In the genomic region with DNA sequence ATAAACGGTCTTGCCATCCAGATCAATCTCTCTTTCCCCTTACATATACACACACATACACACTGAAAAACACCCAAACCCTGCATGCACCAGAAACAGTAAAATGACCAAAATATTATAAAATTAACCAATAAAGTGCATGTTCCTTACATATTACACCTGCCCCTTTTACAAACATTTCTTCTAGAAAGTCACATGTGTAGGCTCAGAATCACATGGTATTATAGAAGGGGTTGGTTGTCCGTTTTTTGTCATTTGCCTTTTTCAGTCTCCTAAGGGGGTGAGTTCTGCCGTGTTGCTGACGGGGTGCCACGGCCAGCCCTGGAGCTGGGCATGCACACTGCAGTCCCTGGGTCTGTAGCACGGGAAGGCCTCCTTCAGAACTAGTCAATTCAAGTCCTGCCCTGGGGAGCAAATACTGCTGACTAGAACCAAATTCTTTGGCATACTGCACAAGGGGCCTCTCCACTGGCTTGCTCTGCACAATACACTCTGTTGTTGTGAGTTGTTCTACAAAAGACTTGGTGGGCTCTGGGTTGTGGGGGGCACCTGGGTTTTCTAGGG, we compare ENCODE assay signal across 15 cellular contexts.
"Had no signal": no experiment of that assay in that cellular context is flagged by ENCODE, and none has a peak within 500 bp of the region (broad histone marks: within the 10 kb centered on the region; RNA-seq: fewer than 3 reads in every experiment).

No MANE protein-coding gene starts in this region.

- H3K27ac ChIP-seq: lower lobe of right lung, neural progenitor cell had no signal

- H3K9me3 ChIP-seq: lower lobe of right lung had no signal

- DNase-seq: activated CD4-positive, alpha-beta memory T cell treated with anti-CD3 and anti-CD28 coated beads for 36 hours; activated CD4-positive, alpha-beta T cell treated with anti-CD3 and anti-CD28 coated beads for 1 hour; activated CD8-positive, alpha-beta memory T cell treated with anti-CD3 and anti-CD28 coated beads, Interleukin-2, amount 50 U/mL, for 48 hours; aorta; erythroblast; left cardiac atrium; lower lobe of right lung; stimulated activated CD4-positive, alpha-beta T cell treated with anti-CD3 and anti-CD28 coated beads, Interleukin-12 subunit alpha, Interleukin-12 subunit beta, amount 100 ng/mL, for 4 hours; stimulated activated CD4-positive, alpha-beta T cell treated with anti-CD3 and anti-CD28 coated beads, Interleukin-2, amount 100 ng/mL, for 24 hours; T-helper 1 cell had no signal

- H3K27me3 Mint-ChIP-seq: activated CD4-positive, alpha-beta memory T cell treated with anti-CD3 and anti-CD28 coated beads for 36 hours; type B pancreatic cell had no signal

- H3K9ac ChIP-seq: neural progenitor cell had no signal

- H3K4me3 ChIP-seq: lower lobe of right lung, neural progenitor cell had no signal

- H3K9me3 Mint-ChIP-seq: activated CD4-positive, alpha-beta memory T cell treated with anti-CD3 and anti-CD28 coated beads for 36 hours; endodermal cell; mesothelial cell of epicardium; neural progenitor cell; type B pancreatic cell had no signal

- H3K27ac Mint-ChIP-seq: endodermal cell, mesothelial cell of epicardium, neural progenitor cell, type B pancreatic cell had no signal

- H3K4me3 Mint-ChIP-seq: activated CD4-positive, alpha-beta memory T cell treated with anti-CD3 and anti-CD28 coated beads for 36 hours; endodermal cell; mesothelial cell of epicardium; neural progenitor cell; type B pancreatic cell had no signal

- H3K4me2 ChIP-seq: neural progenitor cell had no signal

- H2AFZ ChIP-seq: neural progenitor cell had no signal

- H3K27me3 ChIP-seq: neural progenitor cell had no signal

- H3K36me3 ChIP-seq: neural progenitor cell had no signal

- ATAC-seq: lower lobe of right lung, SK-N-SH treated with all-trans-retinoic acid at 6 μM for 48 hours had no signal

- H3K4me1 Mint-ChIP-seq: endodermal cell, mesothelial cell of epicardium had no signal
